ENCODE assay signal across 5 cellular contexts in the genomic region with DNA sequence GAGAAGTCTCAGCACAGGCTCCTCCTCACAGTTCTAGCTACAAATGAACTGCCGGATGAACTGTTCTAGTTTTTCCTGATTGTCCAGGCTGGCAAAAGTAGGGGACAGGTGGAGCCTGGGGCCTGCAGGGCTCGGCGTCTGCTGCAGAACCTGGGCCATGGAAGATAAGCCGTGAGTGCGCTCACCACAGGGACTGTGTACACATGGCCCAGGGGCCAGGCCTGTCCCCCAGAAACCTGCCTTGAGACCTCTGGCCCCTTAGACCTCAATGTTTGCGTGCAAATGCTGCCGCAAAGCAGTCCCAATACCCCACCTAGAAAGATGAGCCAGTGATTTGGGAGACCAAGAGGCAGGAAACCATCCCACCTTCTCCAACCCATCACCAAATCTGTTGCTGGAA. TPM values are rescaled to one million over a fixed set of nuclear protein-coding genes. Genes with fewer than 3 reads are reported as not detected.
"Had no signal": no experiment of that assay in that cellular context is flagged by ENCODE, and none has a peak within 500 bp of the region (broad histone marks: within the 10 kb centered on the region; RNA-seq: fewer than 3 reads in every experiment).

No MANE protein-coding gene starts in this region.

RNA-seq across cellular contexts. Expression of gene GPAT2, which starts 12.6 kb away (rescaled TPM):
- total RNA-seq: LHCN-M2, MCF 10A, OCI-LY7, PC-3, SK-MEL-5 had no signal
